In the genomic region with DNA sequence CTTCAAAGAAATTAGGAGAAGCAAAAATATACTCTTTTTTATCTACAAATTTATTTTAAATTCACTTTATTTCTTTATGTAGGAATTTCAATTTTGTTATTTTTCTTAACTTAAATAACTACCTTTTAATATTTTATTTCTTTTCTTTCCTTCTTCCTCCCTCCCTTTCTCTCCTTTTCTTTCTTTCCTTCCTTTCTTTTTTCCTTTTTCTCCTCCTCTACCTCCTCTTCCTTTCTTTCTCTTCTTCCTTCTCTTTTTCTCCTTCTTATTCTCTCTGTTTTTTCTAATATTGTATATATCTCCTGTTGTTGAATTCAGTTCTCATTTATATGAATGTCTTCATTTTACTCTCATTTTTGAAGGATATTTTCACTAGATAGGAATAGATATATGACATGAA, we compare ENCODE assay signal across 9 cellular contexts.
"Had no signal": no experiment of that assay in that cellular context is flagged by ENCODE, and none has a peak within 500 bp of the region (broad histone marks: within the 10 kb centered on the region; RNA-seq: fewer than 3 reads in every experiment).

No MANE protein-coding gene starts in this region.

- H3K27ac ChIP-seq: GM23248 had no signal

- H2AFZ ChIP-seq: GM23248 had no signal

- H3K9me3 ChIP-seq: HAP-1 had no signal

- FAIRE-seq: HTR-8/SVneo, K562 had no signal

- H3K4me1 ChIP-seq: HAP-1 had no signal

- ATAC-seq: HCT116, K562 had no signal

- H3K36me3 ChIP-seq: HAP-1 had no signal

- DNase-seq: GM23248, GOT3, H7, IMR-90, KG1 had no signal

- H3K4me3 ChIP-seq: GM23248, HAP-1, K562 had no signal

- H3K9ac ChIP-seq: GM23248 had no signal
